ENCODE assay signal across 28 cellular contexts in the genomic region with DNA sequence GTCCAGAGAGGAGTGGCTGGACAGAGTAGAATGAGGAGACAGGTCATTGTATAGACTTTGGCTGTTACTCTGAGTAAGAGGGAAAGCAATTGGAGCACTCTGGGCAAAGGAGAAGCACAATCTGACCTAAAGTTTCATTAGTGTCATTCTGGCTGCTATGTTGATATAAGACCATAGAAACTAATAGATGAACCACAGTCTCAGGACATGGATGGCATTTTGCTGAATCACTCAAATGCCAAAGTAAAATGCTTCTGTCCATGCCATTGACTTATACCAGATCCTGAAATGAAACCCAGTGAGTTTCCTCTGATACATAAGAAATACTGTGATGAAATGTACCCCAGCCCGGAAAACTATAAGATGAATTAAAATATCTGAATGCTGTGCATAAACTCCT.
DNase-seq lines count a peak whose midpoint lies in the region; ATAC-seq, FAIRE-seq and TF ChIP-seq lines count a peak whose summit lies in the region.
"Had no signal": no experiment of that assay in that cellular context is flagged by ENCODE, and none has a peak within 500 bp of the region (broad histone marks: within the 10 kb centered on the region; RNA-seq: fewer than 3 reads in every experiment).

No MANE protein-coding gene starts in this region.

- TF ChIP-seq CTCF in HFFc6 (IDR thresholded peaks at IDR 0.05), result no peak
- no peak for TF ChIP-seq CTCF in astrocyte (IDR thresholded peaks at IDR 0.05; ENCODE audit: insufficient read depth, low read depth, low read length)

- H3K4me3 ChIP-seq in astrocyte (ENCODE audit: insufficient read depth, low read depth, low read length), result no peak overlapping the region
- H3K4me3 ChIP-seq: lung, MG63, mucosa of descending colon, ovary, SK-N-MC, spleen, upper lobe of right lung had no signal

- H2AFZ ChIP-seq in astrocyte (ENCODE audit: low read depth, low read length), result no peak overlapping the region

- H3K27me3 ChIP-seq in astrocyte (ENCODE audit: insufficient read depth, low read length), result no peaks in the 10 kb centered on the region
- H3K27me3 ChIP-seq: MG63, ovary, upper lobe of right lung had no signal

- H3K27ac ChIP-seq in astrocyte (ENCODE audit: low read depth, low read length), result no peak overlapping the region
- H3K27ac ChIP-seq: ovary, SK-N-MC, spleen, upper lobe of right lung had no signal

- H3K4me1 ChIP-seq in astrocyte (ENCODE audit: insufficient read depth, low read length), result no peaks in the 10 kb centered on the region
- H3K4me1 ChIP-seq: spleen, upper lobe of right lung had no signal

- H3K4me2 ChIP-seq in astrocyte (ENCODE audit: low read length), result no peak overlapping the region

- H3K9me3 ChIP-seq in astrocyte (ENCODE audit: insufficient read depth, low read depth, low read length), result no peaks in the 10 kb centered on the region
- H3K9me3 ChIP-seq: MG63, mucosa of descending colon, ovary, spleen, upper lobe of right lung had no signal

- no peak overlapping the region for H3K9ac ChIP-seq in astrocyte (ENCODE audit: low read length)

- no peaks in the 10 kb centered on the region for H3K9me3 Mint-ChIP-seq in HFFc6
- no peaks in the 10 kb centered on the region for H3K9me3 Mint-ChIP-seq in astrocyte (ENCODE audit: unreplicated experiment)
- H3K9me3 Mint-ChIP-seq: activated naive CD4-positive, alpha-beta T cell treated with anti-CD3 and anti-CD28 coated beads, Interleukin-2, amount 50 U/mL, for 72 hours; IgD-negative memory B cell; nephron progenitor cell had no signal

- no peaks in the 10 kb centered on the region for H4K20me1 ChIP-seq in astrocyte (ENCODE audit: insufficient read depth, low read length)

- no peaks in the 10 kb centered on the region for H3K36me3 Mint-ChIP-seq in HFFc6 (ENCODE audit: low read depth)
- no peaks in the 10 kb centered on the region for H3K36me3 Mint-ChIP-seq in astrocyte (ENCODE audit: low read depth, unreplicated experiment)
- H3K36me3 Mint-ChIP-seq: activated naive CD4-positive, alpha-beta T cell treated with anti-CD3 and anti-CD28 coated beads, Interleukin-2, amount 50 U/mL, for 72 hours; CD4-positive, CD25-positive, alpha-beta regulatory T cell had no signal

- peaks cover 3% of the 10 kb centered on the region for H3K27me3 Mint-ChIP-seq in HFFc6 (ENCODE audit: insufficient read depth)
- no peaks in the 10 kb centered on the region for H3K27me3 Mint-ChIP-seq in astrocyte (ENCODE audit: low read depth, unreplicated experiment)

- no peak for FAIRE-seq in astrocyte (lab: Jason Lieb, UNC)
- FAIRE-seq: GM12892, keratinocyte had no signal

- H3K79me2 ChIP-seq in astrocyte (ENCODE audit: insufficient read depth, low read length), result no peaks in the 10 kb centered on the region

- DNase-seq in HFFc6, result peak; percentile 3
- DNase-seq in astrocyte (ENCODE audit: low read depth), result peak; percentile 4
- peak; percentile 4 for DNase-seq in hepatic stellate cell (ENCODE audit: low spot score)
- no peak for DNase-seq in 8988T
- DNase-seq in NCI-H146 (lab: John Stamatoyannopoulos, UW), result no peak
- DNase-seq in NCI-H1417 treated with DMSO at 0.1 percent for 48 hours (lab: John Stamatoyannopoulos, UW), result no peak
- DNase-seq: activated CD8-positive, alpha-beta T cell treated with anti-CD3 and anti-CD28 coated beads, Interleukin-2, amount 10 ng/mL, durations not matched to agents 7 days and 5 days; CD4-positive, CD25-positive, alpha-beta regulatory T cell; cerebellar nuclear complex; GOT3; MG63; mucosa of descending colon; NCI-H1417; NCI-H446 treated with DMSO at 0.1 percent for 48 hours; nephron progenitor cell; ovary; retina; spleen; stimulated activated CD4-positive, alpha-beta T cell treated with anti-CD3 and anti-CD28 coated beads, Interleukin-2, amount 100 ng/mL, for 48 hours; T-helper 2 cell; upper lobe of right lung had no signal

- no peaks in the 10 kb centered on the region for H3K36me3 ChIP-seq in astrocyte (ENCODE audit: insufficient read depth, low read length)
- H3K36me3 ChIP-seq: MG63, ovary, spleen, upper lobe of right lung had no signal

- H3K27ac Mint-ChIP-seq in HFFc6 (no peak overlapping the region), astrocyte (ENCODE audit: unreplicated experiment) (peak overlapping the region; percentile 19)
- H3K27ac Mint-ChIP-seq: activated CD8-positive, alpha-beta T cell treated with anti-CD3 and anti-CD28 coated beads, Interleukin-2, amount 10 ng/mL, durations not matched to agents 7 days and 5 days; activated naive CD4-positive, alpha-beta T cell treated with anti-CD3 and anti-CD28 coated beads, Interleukin-2, amount 50 U/mL, for 72 hours; CD4-positive, CD25-positive, alpha-beta regulatory T cell; IgD-negative memory B cell; nephron progenitor cell had no signal

- H3K4me1 Mint-ChIP-seq in HFFc6 (ENCODE audit: low read depth) (no peaks in the 10 kb centered on the region), astrocyte (ENCODE audit: low read depth, unreplicated experiment) (peaks cover 6% of the 10 kb centered on the region)
- H3K4me1 Mint-ChIP-seq: CD4-positive, CD25-positive, alpha-beta regulatory T cell had no signal

- no peak overlapping the region for H3K4me3 Mint-ChIP-seq in HFFc6
- no peak overlapping the region for H3K4me3 Mint-ChIP-seq in astrocyte (ENCODE audit: unreplicated experiment)
- H3K4me3 Mint-ChIP-seq: activated CD8-positive, alpha-beta T cell treated with anti-CD3 and anti-CD28 coated beads, Interleukin-2, amount 10 ng/mL, durations not matched to agents 7 days and 5 days; CD4-positive, CD25-positive, alpha-beta regulatory T cell; IgD-negative memory B cell; nephron progenitor cell had no signal

- no peak for ATAC-seq in GM21825 (IDR thresholded peaks at IDR 0.05; ENCODE audit: unreplicated experiment)
- ATAC-seq: activated CD8-positive, alpha-beta T cell treated with anti-CD3 and anti-CD28 coated beads, Interleukin-2, amount 10 ng/mL, durations not matched to agents 7 days and 5 days; activated naive CD4-positive, alpha-beta T cell treated with anti-CD3 and anti-CD28 coated beads, Interleukin-2, amount 50 U/mL, for 72 hours; mucosa of descending colon; upper lobe of right lung had no signal

Comparison
In these comparisons a context has a peak if more than half of its experiments do, and no peak if none do; other contexts are left out.
1. DNase-seq: peak in HFFc6 (single experiment), astrocyte (single experiment) and hepatic stellate cell (single experiment); none in 8988T (single experiment), NCI-H146 (single experiment) and NCI-H1417 treated with DMSO at 0.1 percent for 48 hours (single experiment).